ENCODE assay signal across 1 cellular context in genomic region chr20:52076164-52076563, GRCh38.
TF ChIP-seq lines count a peak whose summit lies in the region.

No MANE protein-coding gene starts in this region.

TF ChIP-seq in endothelial cell of umbilical vein, 7 proteins besides CTCF, POLR2A, EP300 and RAD21 (continued from another document):
- TF ChIP-seq MYC (IDR thresholded peaks at IDR 0.05; ENCODE audit: low read depth, low read length) (no peak), GATA2 (IDR thresholded peaks at IDR 0.05; ENCODE audit: insufficient read depth, insufficient read length, low read depth, low read length) (peak; percentile 24)
TF ChIP-seq in endothelial cell of umbilical vein: peak in this region for 1.
